Comparison of ENCODE assay signal across 18 cellular contexts in the genomic region with DNA sequence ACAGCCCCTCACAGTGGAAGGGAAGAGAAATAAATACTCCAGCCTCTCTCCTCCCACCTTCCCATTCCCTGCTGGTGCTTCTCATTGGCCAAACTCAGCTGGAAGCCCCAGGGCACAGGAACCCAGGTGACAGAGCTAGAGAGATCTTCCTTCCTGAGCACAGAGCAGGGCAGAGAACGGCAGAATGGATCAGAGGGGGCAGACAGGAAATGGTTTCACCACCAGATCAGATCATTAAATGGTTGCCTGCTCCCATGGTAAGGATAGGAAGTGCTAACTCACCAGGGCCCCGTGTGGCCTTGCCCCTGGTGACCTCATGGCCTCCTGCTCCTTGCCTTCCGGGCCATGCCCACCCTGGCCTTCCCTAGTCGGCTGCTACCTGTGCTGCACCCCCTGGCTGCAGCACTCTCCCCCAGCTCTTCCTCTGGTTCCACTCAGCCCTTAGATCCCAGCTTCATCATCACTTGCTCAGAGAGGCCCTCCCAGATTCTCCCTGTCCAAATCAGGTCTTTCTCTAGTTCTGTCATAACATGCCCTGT.
DNase-seq lines count a peak whose midpoint lies in the region; ATAC-seq and TF ChIP-seq lines count a peak whose summit lies in the region.
"Had no signal": no experiment of that assay in that cellular context is flagged by ENCODE, and none has a peak within 500 bp of the region (broad histone marks: within the 10 kb centered on the region; RNA-seq: fewer than 3 reads in every experiment).

No MANE protein-coding gene starts in this region.

- TF ChIP-seq CTCF in HEK293 (tag by site-specific recombination; IDR thresholded peaks at IDR 0.05) = no peak
- no peak for TF ChIP-seq CTCF in WTC11 (IDR thresholded peaks at IDR 0.05)

- peak; percentile 50 to 52 for ATAC-seq in CD4-positive, CD25-positive, alpha-beta regulatory T cell (ENCODE audit: low read depth in 2 of 2)
- ATAC-seq in WTC11 = peak; percentile 24; the same call in 1 of the 2 replicates
- no peak for ATAC-seq in GM21723 (IDR thresholded peaks at IDR 0.05; ENCODE audit: unreplicated experiment)
- ATAC-seq: HepG2, pancreas had no signal

- peak overlapping the region in 2 of 3 donors; percentile 13 to 32 for H3K27ac Mint-ChIP-seq in CD4-positive, CD25-positive, alpha-beta regulatory T cell
- peak overlapping the region; percentile 63 for H3K27ac Mint-ChIP-seq in WTC11
- H3K27ac Mint-ChIP-seq in activated T-helper 1 cell treated with anti-CD3 and anti-CD28 coated beads, Interleukin-12 subunit alpha, Interleukin-12 subunit beta, Interleukin-2, Interleukin-4 antibody, amounts not matched to agents 30 ng/mL and 10 ng/mL and 1 ng/mL, durations not matched to agents 14 hours and 24 hours and 36 hours = no peak overlapping the region

- peaks cover 0 to 5% (median 0%) of the 10 kb centered on the region in 7 donors for H3K9me3 Mint-ChIP-seq in CD4-positive, CD25-positive, alpha-beta regulatory T cell
- H3K9me3 Mint-ChIP-seq in WTC11 = peaks cover 19% of the 10 kb centered on the region
- no peaks in the 10 kb centered on the region for H3K9me3 Mint-ChIP-seq in activated T-helper 1 cell treated with anti-CD3 and anti-CD28 coated beads, Interleukin-12 subunit alpha, Interleukin-12 subunit beta, Interleukin-2, Interleukin-4 antibody, amounts not matched to agents 30 ng/mL and 10 ng/mL and 1 ng/mL, durations not matched to agents 14 hours and 24 hours and 36 hours

- no peak overlapping the region for H3K27ac ChIP-seq in CD4-positive, CD25-positive, alpha-beta regulatory T cell (ENCODE audit: insufficient read depth, low read length, poor library complexity, severe bottlenecking)
- no peak overlapping the region for H3K27ac ChIP-seq in HEK293 (ENCODE audit: extremely low read depth, low read depth, low read length)
- H3K27ac ChIP-seq: pancreas, WERI-Rb-1 had no signal

- H3K36me3 Mint-ChIP-seq in CD4-positive, CD25-positive, alpha-beta regulatory T cell = peaks cover 50% of the 10 kb centered on the region
- H3K36me3 Mint-ChIP-seq in WTC11 = peaks cover 45% of the 10 kb centered on the region
- peaks cover 20% of the 10 kb centered on the region for H3K36me3 Mint-ChIP-seq in activated T-helper 1 cell treated with anti-CD3 and anti-CD28 coated beads, Interleukin-12 subunit alpha, Interleukin-12 subunit beta, Interleukin-2, Interleukin-4 antibody, amounts not matched to agents 30 ng/mL and 10 ng/mL and 1 ng/mL, durations not matched to agents 14 hours and 24 hours and 36 hours (ENCODE audit: low read depth)

- H3K4me3 Mint-ChIP-seq in CD4-positive, CD25-positive, alpha-beta regulatory T cell = no peak overlapping the region
- H3K4me3 Mint-ChIP-seq in WTC11 = no peak overlapping the region
- H3K4me3 Mint-ChIP-seq in activated T-helper 1 cell treated with anti-CD3 and anti-CD28 coated beads, Interleukin-12 subunit alpha, Interleukin-12 subunit beta, Interleukin-2, Interleukin-4 antibody, amounts not matched to agents 30 ng/mL and 10 ng/mL and 1 ng/mL, durations not matched to agents 14 hours and 24 hours and 36 hours = no peak overlapping the region

- no peaks in the 10 kb centered on the region for H3K9me3 ChIP-seq in CD4-positive, CD25-positive, alpha-beta regulatory T cell (ENCODE audit: control insufficient read depth in 2 of 2, low read length in 2 of 2)
- H3K9me3 ChIP-seq in HEK293 (ENCODE audit: control insufficient read depth, insufficient read depth, low read depth, low read length) = no peaks in the 10 kb centered on the region
- H3K9me3 ChIP-seq: pancreas had no signal

- peaks cover 23% of the 10 kb centered on the region for H3K36me3 ChIP-seq in CD4-positive, CD25-positive, alpha-beta regulatory T cell (ENCODE audit: control insufficient read depth, insufficient read depth, low read length)
- H3K36me3 ChIP-seq in HEK293 (ENCODE audit: control insufficient read depth in 2 of 2, insufficient read depth in 1 of 2, low read length in 2 of 2) = peaks cover 21 to 58% of the 10 kb centered on the region in 2 experiments

- CTCF ChIA-PET in HEK293 (lab: Yijun Ruan, JAX) = interaction anchor here (0.7 to 1.5 kb wide), 4 partner anchors 20 to 213 kb away, joined by 3 to 5 read pairs (median 3); no protein-coding TSS in a partner anchor
- CTCF ChIA-PET in WTC11 (lab: Charles Lee) = interaction anchor here (0.6 to 1.8 kb wide), 7 partner anchors 19 to 216 kb away, joined by 3 to 8 read pairs (median 4); a partner anchor contains a TSS

- no peaks in the 10 kb centered on the region for H3K27me3 ChIP-seq in CD4-positive, CD25-positive, alpha-beta regulatory T cell (ENCODE audit: control insufficient read depth, insufficient read depth, low read length)
- H3K27me3 ChIP-seq: pancreas had no signal

- H3K4me3 ChIP-seq in CD4-positive, CD25-positive, alpha-beta regulatory T cell (ENCODE audit: low read depth, low read length) = no peak overlapping the region
- H3K4me3 ChIP-seq in HEK293 (ENCODE audit: low read depth, low read length) = no peak overlapping the region
- H3K4me3 ChIP-seq: pancreas had no signal

- DNase-seq in CD4-positive, CD25-positive, alpha-beta regulatory T cell = peak in 1 of 3 donors; percentile 40
- DNase-seq in WTC11 (ENCODE audit: low spot score) (no peak), islet precursor cell (peak; percentile 53), HuH-7 (ENCODE audit: low spot score) (no peak)
- no peak for DNase-seq in activated T-helper 1 cell treated with anti-CD3 and anti-CD28 coated beads, Interleukin-12 subunit alpha, Interleukin-12 subunit beta, Interleukin-2, Interleukin-4 antibody, amounts not matched to agents 30 ng/mL and 10 ng/mL and 1 ng/mL, durations not matched to agents 14 hours and 24 hours and 36 hours (ENCODE audit: low spot score)
- no peak for DNase-seq in activated CD8-positive, alpha-beta memory T cell treated with anti-CD3 and anti-CD28 coated beads for 24 hours
- DNase-seq: caudate nucleus; effector CD8-positive, alpha-beta T cell; hippocampal formation; kidney glomerular epithelial cell; NCI-H1092; NCI-H774; pancreas; stimulated activated CD4-positive, alpha-beta T cell treated with anti-CD3 and anti-CD28 coated beads, Interleukin-4, amount 100 ng/mL, for 1 hour; WERI-Rb-1 had no signal

- peaks cover 0 to 20% (median 8%) of the 10 kb centered on the region in 4 donors for H3K4me1 Mint-ChIP-seq in CD4-positive, CD25-positive, alpha-beta regulatory T cell
- H3K4me1 Mint-ChIP-seq in WTC11 = no peaks in the 10 kb centered on the region
- no peaks in the 10 kb centered on the region for H3K4me1 Mint-ChIP-seq in activated T-helper 1 cell treated with anti-CD3 and anti-CD28 coated beads, Interleukin-12 subunit alpha, Interleukin-12 subunit beta, Interleukin-2, Interleukin-4 antibody, amounts not matched to agents 30 ng/mL and 10 ng/mL and 1 ng/mL, durations not matched to agents 14 hours and 24 hours and 36 hours (ENCODE audit: low read depth)

- no peaks in the 10 kb centered on the region for H3K27me3 Mint-ChIP-seq in CD4-positive, CD25-positive, alpha-beta regulatory T cell
- H3K27me3 Mint-ChIP-seq in WTC11 (ENCODE audit: low read depth) = no peaks in the 10 kb centered on the region
- no peaks in the 10 kb centered on the region for H3K27me3 Mint-ChIP-seq in activated T-helper 1 cell treated with anti-CD3 and anti-CD28 coated beads, Interleukin-12 subunit alpha, Interleukin-12 subunit beta, Interleukin-2, Interleukin-4 antibody, amounts not matched to agents 30 ng/mL and 10 ng/mL and 1 ng/mL, durations not matched to agents 14 hours and 24 hours and 36 hours (ENCODE audit: insufficient read depth)

- peaks cover 9% of the 10 kb centered on the region for H3K4me1 ChIP-seq in CD4-positive, CD25-positive, alpha-beta regulatory T cell (ENCODE audit: control insufficient read depth, insufficient read depth, low read length, poor library complexity, severe bottlenecking)
- H3K4me1 ChIP-seq in HEK293 (ENCODE audit: control insufficient read depth, insufficient read depth, low read length) = no peaks in the 10 kb centered on the region
- H3K4me1 ChIP-seq: pancreas had no signal

- POLR2A ChIA-PET in HEK293 (lab: Yijun Ruan, JAX) (no interaction called here), WTC11 (lab: Charles Lee) (interaction anchor here (0.6 kb wide), 1 partner anchor 35 kb away, joined by 3 read pairs; no protein-coding TSS in a partner anchor)

- intact Hi-C loops in activated T-helper 1 cell treated with anti-CD3 and anti-CD28 coated beads, Interleukin-12 subunit alpha, Interleukin-12 subunit beta, Interleukin-2, Interleukin-4 antibody, amounts not matched to agents 30 ng/mL and 10 ng/mL and 1 ng/mL, durations not matched to agents 14 hours and 24 hours and 36 hours (cut with micrococcal nuclease) = no loop called here

TF ChIP-seq in HEK293, 187 proteins besides CTCF, POLR2A, EP300 and RAD21 (continues in another document):
- TF ChIP-seq ZNF514 (tag by site-specific recombination; IDR thresholded peaks at IDR 0.05) (no peak), ZNF341 (tag by site-specific recombination; IDR thresholded peaks at IDR 0.05; ENCODE audit: low read depth) (no peak), ZNF140 (tag by site-specific recombination; IDR thresholded peaks at IDR 0.05) (no peak), GFI1B (tag by site-specific recombination; IDR thresholded peaks at IDR 0.05) (no peak)
- TF ChIP-seq, protein P1, sequence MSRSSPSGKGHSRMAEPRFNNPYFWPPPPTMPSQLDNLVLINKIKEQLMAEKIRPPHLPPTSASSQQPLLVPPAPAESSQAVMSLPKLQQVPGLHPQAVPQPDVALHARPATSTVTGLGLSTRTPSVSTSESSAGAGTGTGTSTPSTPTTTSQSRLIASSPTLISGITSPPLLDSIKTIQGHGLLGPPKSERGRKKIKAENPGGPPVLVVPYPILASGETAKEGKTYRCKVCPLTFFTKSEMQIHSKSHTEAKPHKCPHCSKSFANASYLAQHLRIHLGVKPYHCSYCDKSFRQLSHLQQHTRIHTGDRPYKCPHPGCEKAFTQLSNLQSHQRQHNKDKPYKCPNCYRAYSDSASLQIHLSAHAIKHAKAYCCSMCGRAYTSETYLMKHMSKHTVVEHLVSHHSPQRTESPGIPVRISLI (tag by site-specific recombination; IDR thresholded peaks at IDR 0.05) = no peak

TF ChIP-seq in WTC11, 78 proteins besides CTCF, POLR2A, EP300 and RAD21 (continues in another document):
- no peak for TF ChIP-seq IRF2 (CRISPR knock-in tag; IDR thresholded peaks at IDR 0.05; ENCODE audit: borderline replicate concordance, low read depth)
- no peak for TF ChIP-seq SMAD4 (CRISPR knock-in tag; IDR thresholded peaks at IDR 0.05)
- no peak for TF ChIP-seq HMGA2 (CRISPR knock-in tag; IDR thresholded peaks at IDR 0.05)
- no peak for TF ChIP-seq FOXK1 (CRISPR knock-in tag; IDR thresholded peaks at IDR 0.05)
- no peak for TF ChIP-seq FOXP1 (CRISPR knock-in tag; IDR thresholded peaks at IDR 0.05; ENCODE audit: borderline replicate concordance)
